Comparison of ENCODE assay signal across 2 cellular contexts in the genomic region with DNA sequence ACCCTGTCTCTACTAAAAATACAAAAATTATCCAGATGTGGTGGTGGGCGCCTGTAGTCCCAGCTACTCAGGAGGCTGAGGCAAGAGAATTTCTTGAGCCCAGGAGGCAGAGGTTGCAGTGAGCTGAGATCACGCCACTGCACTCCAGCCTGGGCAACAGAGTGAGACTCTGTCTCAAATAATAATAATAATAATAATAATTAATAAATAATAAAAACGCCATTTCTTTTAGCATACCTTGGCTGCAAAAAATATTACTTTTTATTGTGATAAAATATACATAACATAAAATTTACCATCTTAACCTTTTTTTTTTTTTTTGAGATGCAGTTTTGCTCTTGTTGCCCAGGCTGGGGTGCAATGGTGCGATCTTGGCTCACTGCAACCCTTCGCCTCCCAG. TPM values are rescaled to one million over a fixed set of nuclear protein-coding genes. Genes with fewer than 3 reads are reported as not detected.
"Had no signal": no experiment of that assay in that cellular context is flagged by ENCODE, and none has a peak within 500 bp of the region (broad histone marks: within the 10 kb centered on the region; RNA-seq: fewer than 3 reads in every experiment).

No MANE protein-coding gene starts in this region.

RNA-seq across cellular contexts. Expression of a gene that starts 39.8 kb away (rescaled TPM):
- total RNA-seq: IMR-90 had no signal
- polyA plus RNA-seq: IMR-90 had no signal

RNA-seq across cellular contexts. Expression of a gene that starts 55.7 kb away (rescaled TPM):
- polyA plus RNA-seq: IgD-negative memory B cell had no signal
